In genomic region chr6:33812669-33813068, GRCh38 we compare ENCODE assay signal across 8 cellular contexts. TPM values are rescaled to one million over a fixed set of nuclear protein-coding genes. Genes with fewer than 3 reads are reported as not detected.
A peak's percentile ranks its signal among the peaks of the same experiment; 100 is the strongest.
DNase-seq lines count a peak whose midpoint lies in the region; ATAC-seq and TF ChIP-seq lines count a peak whose summit lies in the region.

No MANE protein-coding gene starts in this region.

- no peaks in the 10 kb centered on the region for H3K36me3 ChIP-seq in stomach

- H3K27ac Mint-ChIP-seq in activated naive CD8-positive, alpha-beta T cell treated with anti-CD3 and anti-CD28 coated beads, Interleukin-2, amount 50 U/mL, for 24 hours, result no peak overlapping the region

- intact Hi-C loops in stomach (cut with DNase I; ENCODE audit: low total_unique reads) (no loop called here), sciatic nerve (cut with DNase I) (no loop called here)

- no peak for TF ChIP-seq POLR2A in stomach (IDR thresholded peaks at IDR 0.05)

- peak; percentile 58 for DNase-seq in ACHN
- DNase-seq in GM13976 (ENCODE audit: low spot score), result peak; percentile 81
- DNase-seq in NCI-H226, result peak; percentile 31
- DNase-seq in activated naive CD8-positive, alpha-beta T cell treated with anti-CD3 and anti-CD28 coated beads, Interleukin-2, amount 50 U/mL, for 24 hours, result peak; percentile 48
- DNase-seq in iPS-NIHi7 (ENCODE audit: extremely low spot score), result peak; percentile 87
- DNase-seq in stomach, result peak; percentile 35
- no peak for DNase-seq in sciatic nerve (ENCODE audit: low spot score)

- H3K27me3 Mint-ChIP-seq in activated naive CD8-positive, alpha-beta T cell treated with anti-CD3 and anti-CD28 coated beads, Interleukin-2, amount 50 U/mL, for 24 hours, result peaks cover 53% of the 10 kb centered on the region

- in situ Hi-C loops in ACHN (cut with HindIII; ENCODE audit: low pct_ligation_motif_present, low pct_unique_long_range_greater_than_20kb, low sequenced_read_pairs) (no loop called here), GM13976 (cut with MboI; ENCODE audit: low sequenced_read_pairs, unreplicated experiment) (no loop called here)

- no peak for TF ChIP-seq CTCF in GM13976 (IDR thresholded peaks at IDR 0.05; ENCODE audit: borderline replicate concordance, control extremely low read depth, extremely low read depth, insufficient read depth, missing control alignments)
- TF ChIP-seq CTCF in stomach (IDR thresholded peaks at IDR 0.05), result peak in 3 of 7 experiments; percentile 12 to 42 (median 38)

- no peaks in the 10 kb centered on the region for H3K9me3 Mint-ChIP-seq in activated naive CD8-positive, alpha-beta T cell treated with anti-CD3 and anti-CD28 coated beads, Interleukin-2, amount 50 U/mL, for 24 hours

- peaks cover 6% of the 10 kb centered on the region for H3K4me1 Mint-ChIP-seq in activated naive CD8-positive, alpha-beta T cell treated with anti-CD3 and anti-CD28 coated beads, Interleukin-2, amount 50 U/mL, for 24 hours

- peaks cover 0 to 72% (median 19%) of the 10 kb centered on the region in 3 donors for H3K27me3 ChIP-seq in stomach

- WGBS in stomach, 5 donors, result 3 to 8% (median 3%) methylated on average over 11 of the region's 11 CpGs

- H3K4me1 ChIP-seq in stomach, result peaks cover 0 to 10% (median 9%) of the 10 kb centered on the region in 4 donors

- H3K36me3 Mint-ChIP-seq in activated naive CD8-positive, alpha-beta T cell treated with anti-CD3 and anti-CD28 coated beads, Interleukin-2, amount 50 U/mL, for 24 hours (ENCODE audit: low read depth), result no peaks in the 10 kb centered on the region

- no peak overlapping the region for H3K4me3 Mint-ChIP-seq in activated naive CD8-positive, alpha-beta T cell treated with anti-CD3 and anti-CD28 coated beads, Interleukin-2, amount 50 U/mL, for 24 hours

- H3K4me3 ChIP-seq in stomach, result no peak overlapping the region

- no peak for TF ChIP-seq EP300 in stomach (IDR thresholded peaks at IDR 0.05)

- no peak for ATAC-seq in activated naive CD8-positive, alpha-beta T cell treated with anti-CD3 and anti-CD28 coated beads, Interleukin-2, amount 50 U/mL, for 24 hours
- ATAC-seq in sciatic nerve, result no peak
- ATAC-seq in HG02840 (IDR thresholded peaks at IDR 0.05; ENCODE audit: low FRiP score, unreplicated experiment), result no peak

- H3K27ac ChIP-seq in stomach, result no peak overlapping the region

- H3K9me3 ChIP-seq in stomach, result no peaks in the 10 kb centered on the region

RNA-seq across cellular contexts. Expression of gene MLN, which starts 8.9 kb away (rescaled TPM):
- not detected for total RNA-seq in stomach
- polyA plus RNA-seq in stomach, result not detected
- total RNA-seq in sciatic nerve, result not detected

RNA-seq across cellular contexts. Expression of gene LEMD2, which starts 23.7 kb away (rescaled TPM):
- total RNA-seq in stomach (100 to 1,000 TPM in 2 of 5 donors, 10 to 100 TPM in 3; 46.1 to 428 (median 67.1) TPM), sciatic nerve (55.2 TPM)
- 10 to 100 TPM; 22.0 to 50.8 (median 24.3) TPM for polyA plus RNA-seq in stomach
